ENCODE assay signal across 8 cellular contexts in genomic region chr1:44030606-44031050, GRCh38. TPM values are rescaled to one million over a fixed set of nuclear protein-coding genes. Genes with fewer than 3 reads are reported as not detected.
DNase-seq lines count a peak whose midpoint lies in the region; ATAC-seq and TF ChIP-seq lines count a peak whose summit lies in the region.

No MANE protein-coding gene starts in this region.

- peaks cover 36% of the 10 kb centered on the region for H3K4me1 Mint-ChIP-seq in Calu3 (ENCODE audit: low read depth, unreplicated experiment)
- peaks cover 18 to 28% (median 27%) of the 10 kb centered on the region in 3 donors for H3K4me1 Mint-ChIP-seq in T-cell
- H3K4me1 Mint-ChIP-seq in stimulated activated naive CD8-positive, alpha-beta T cell treated with anti-CD3 and anti-CD28 coated beads, Interleukin-15, Interleukin-2, amounts not matched to agents 100 ng/mL and 50 ng/mL, for 24 hours (ENCODE audit: low read depth): peaks cover 25% of the 10 kb centered on the region

- H2BK5ac ChIP-seq in mesenchymal stem cell (ENCODE audit: low read depth, low read length, poor library complexity, severe bottlenecking): peak overlapping the region; percentile 37

- no peaks in the 10 kb centered on the region for H3K9me3 ChIP-seq in effector memory CD4-positive, alpha-beta T cell (ENCODE audit: control insufficient read depth, low read length)
- H3K9me3 ChIP-seq in mesenchymal stem cell (ENCODE audit: control insufficient read depth, low read length): no peaks in the 10 kb centered on the region

- no TSS peak for BruUV-seq in Calu3 (replicated peaks; lab: Mats Ljungman, UMichigan)

- H3K4me2 ChIP-seq in mesenchymal stem cell (ENCODE audit: low read length, poor library complexity, severe bottlenecking): peak overlapping the region; percentile 94

- no peaks in the 10 kb centered on the region for H3K27me3 ChIP-seq in effector memory CD4-positive, alpha-beta T cell (replicated peaks; ENCODE audit: control insufficient read depth, insufficient read depth, low read length, poor library complexity, severe bottlenecking)
- H3K27me3 ChIP-seq in mesenchymal stem cell (ENCODE audit: control insufficient read depth in 1 of 2, insufficient read depth in 1 of 2, low read length in 2 of 2): no peaks in the 10 kb centered on the region

- peak overlapping the region in 1 of 2 experiments; percentile 86 for H3K14ac ChIP-seq in mesenchymal stem cell (ENCODE audit: low read length in 2 of 2)

- no peaks in the 10 kb centered on the region for H3K36me3 ChIP-seq in effector memory CD4-positive, alpha-beta T cell (ENCODE audit: control insufficient read depth, insufficient read depth, low read length)
- no peaks in the 10 kb centered on the region for H3K36me3 ChIP-seq in mesenchymal stem cell (ENCODE audit: control insufficient read depth in 1 of 2, insufficient read depth in 2 of 2, low read depth in 1 of 2, low read length in 2 of 2)

- peak overlapping the region; percentile 42 for H2BK120ac ChIP-seq in mesenchymal stem cell (ENCODE audit: low read depth, low read length)

- H3K27ac Mint-ChIP-seq in Calu3 (ENCODE audit: unreplicated experiment) (peak overlapping the region; percentile 94), T-cell (no peak overlapping the region)
- peak overlapping the region; percentile 79 for H3K27ac Mint-ChIP-seq in stimulated activated naive CD8-positive, alpha-beta T cell treated with anti-CD3 and anti-CD28 coated beads, Interleukin-15, Interleukin-2, amounts not matched to agents 100 ng/mL and 50 ng/mL, for 24 hours

- peak overlapping the region; percentile 82 to 87 for H3K18ac ChIP-seq in mesenchymal stem cell (ENCODE audit: low read depth in 1 of 2, low read length in 2 of 2)

- H2BK12ac ChIP-seq in mesenchymal stem cell (ENCODE audit: low read length in 2 of 2): peak overlapping the region; percentile 18 to 61

- peak overlapping the region; percentile 40 to 92 for H3K4ac ChIP-seq in mesenchymal stem cell (ENCODE audit: low read depth in 1 of 2, low read length in 2 of 2)

- POLR2A ChIA-PET in T-cell (lab: Charles Lee): interaction anchor here in 1 of 2 donors (0.6 kb wide), 1 partner anchor 217 kb away, joined by 4 read pairs; no protein-coding TSS in a partner anchor

- no peak overlapping the region for H2AK5ac ChIP-seq in mesenchymal stem cell (ENCODE audit: low read length, severe bottlenecking)

- 0% methylated on average over 43 of the region's 47 CpGs for WGBS in mesenchymal stem cell

- H3K23ac ChIP-seq in mesenchymal stem cell (ENCODE audit: low read length in 2 of 2): peak overlapping the region in 1 of 2 experiments; percentile 70

- CTCF ChIA-PET in Calu3 (lab: Charles Lee): interaction anchor here (1.1 to 1.5 kb wide), 3 partner anchors 10 to 20 kb away, joined by 3 to 6 read pairs (median 3); no protein-coding TSS in a partner anchor
- CTCF ChIA-PET in T-cell (lab: Charles Lee): interaction anchor here (0.6 to 1.2 kb wide), 3 partner anchors 85 to 380 kb away, joined by 3 to 6 read pairs (median 4); partner anchors contain the start of gene KDM4A (in 1 of the 2)

- peak overlapping the region; percentile 82 for H3K9ac ChIP-seq in mesenchymal stem cell (ENCODE audit: low read length)

- peak overlapping the region; percentile 85 for H3K27ac ChIP-seq in effector memory CD4-positive, alpha-beta T cell (ENCODE audit: insufficient read depth, low read length, poor library complexity, severe bottlenecking)
- H3K27ac ChIP-seq in mesenchymal stem cell (ENCODE audit: low read length, poor library complexity, severe bottlenecking): peak overlapping the region; percentile 73

- peaks cover 13% of the 10 kb centered on the region for H3K4me1 ChIP-seq in effector memory CD4-positive, alpha-beta T cell (ENCODE audit: control insufficient read depth, insufficient read depth, low read length, poor library complexity, severe bottlenecking)
- H3K4me1 ChIP-seq in mesenchymal stem cell (ENCODE audit: control insufficient read depth, insufficient read depth, low read depth, low read length): peaks cover 18% of the 10 kb centered on the region

- peak overlapping the region; percentile 52 for H4K91ac ChIP-seq in mesenchymal stem cell (ENCODE audit: low read length)

- intact Hi-C loops in Calu3 (cut with micrococcal nuclease; ENCODE audit: unreplicated experiment): loop anchor here (2.0 kb wide), 1 partner anchor 18 kb away; no protein-coding TSS in a partner anchor

- DNase-seq in Calu3 (peak; percentile 70), T-cell (peak in 9 of 34 experiments; percentile 4 to 51 (median 15)), mesenchymal stem cell (peak; percentile 73), NCI-H446 treated with DMSO at 0.1 percent for 48 hours (lab: John Stamatoyannopoulos, UW) (no peak)
- no peak for DNase-seq in effector memory CD4-positive, alpha-beta T cell

- no peaks in the 10 kb centered on the region for H3K79me1 ChIP-seq in mesenchymal stem cell (replicated peaks; ENCODE audit: low read length, poor library complexity, severe bottlenecking)

- H3K4me3 ChIP-seq in effector memory CD4-positive, alpha-beta T cell (ENCODE audit: insufficient read depth, low read depth, low read length, poor library complexity, severe bottlenecking): peak overlapping the region; percentile 84
- H3K4me3 ChIP-seq in mesenchymal stem cell (ENCODE audit: insufficient read depth in 1 of 2, low read depth in 1 of 2, low read length in 2 of 2): peak overlapping the region; percentile 81 to 82

- ATAC-seq in GM19328 (IDR thresholded peaks at IDR 0.05; ENCODE audit: unreplicated experiment) (peak; percentile 15), HG03460 (IDR thresholded peaks at IDR 0.05; ENCODE audit: unreplicated experiment) (peak; percentile 21), T-cell (replicated peaks in 1 of 4) (peak; percentile 14 to 39 (median 24))

- H2BK15ac ChIP-seq in mesenchymal stem cell (ENCODE audit: low read depth, poor library complexity, severe bottlenecking): no peak overlapping the region

- H3K27me3 Mint-ChIP-seq in Calu3 (ENCODE audit: unreplicated experiment): no peaks in the 10 kb centered on the region
- H3K27me3 Mint-ChIP-seq in T-cell: no peaks in the 10 kb centered on the region
- H3K27me3 Mint-ChIP-seq in stimulated activated naive CD8-positive, alpha-beta T cell treated with anti-CD3 and anti-CD28 coated beads, Interleukin-15, Interleukin-2, amounts not matched to agents 100 ng/mL and 50 ng/mL, for 24 hours: no peaks in the 10 kb centered on the region

- no peak for TF ChIP-seq CTCF in Calu3 (IDR thresholded peaks at IDR 0.05; ENCODE audit: unreplicated experiment)

- H3K4me3 Mint-ChIP-seq in Calu3 (ENCODE audit: low read depth, unreplicated experiment): peak overlapping the region; percentile 90
- H3K4me3 Mint-ChIP-seq in T-cell: peak overlapping the region; percentile 80 to 93 (median 84)
- peak overlapping the region; percentile 86 for H3K4me3 Mint-ChIP-seq in stimulated activated naive CD8-positive, alpha-beta T cell treated with anti-CD3 and anti-CD28 coated beads, Interleukin-15, Interleukin-2, amounts not matched to agents 100 ng/mL and 50 ng/mL, for 24 hours

- H3K9me3 Mint-ChIP-seq in Calu3 (ENCODE audit: low read depth, unreplicated experiment): no peaks in the 10 kb centered on the region
- H3K9me3 Mint-ChIP-seq in T-cell: no peaks in the 10 kb centered on the region
- H3K9me3 Mint-ChIP-seq in stimulated activated naive CD8-positive, alpha-beta T cell treated with anti-CD3 and anti-CD28 coated beads, Interleukin-15, Interleukin-2, amounts not matched to agents 100 ng/mL and 50 ng/mL, for 24 hours: no peaks in the 10 kb centered on the region

- H4K8ac ChIP-seq in mesenchymal stem cell (ENCODE audit: low read length): peak overlapping the region; percentile 66

- peak overlapping the region; percentile 63 for H2AFZ ChIP-seq in mesenchymal stem cell (ENCODE audit: low read depth, low read length)

- H3K36me3 Mint-ChIP-seq in Calu3 (ENCODE audit: insufficient read depth, unreplicated experiment): peaks cover 39% of the 10 kb centered on the region
- H3K36me3 Mint-ChIP-seq in T-cell: no peaks in the 10 kb centered on the region
- H3K36me3 Mint-ChIP-seq in stimulated activated naive CD8-positive, alpha-beta T cell treated with anti-CD3 and anti-CD28 coated beads, Interleukin-15, Interleukin-2, amounts not matched to agents 100 ng/mL and 50 ng/mL, for 24 hours (ENCODE audit: low read depth): no peaks in the 10 kb centered on the region

RNA-seq across cellular contexts. Expression of gene SLC6A9, which starts 0.6 kb away (rescaled TPM):
- 18.2 and 19.5 TPM in 2 replicates for total RNA-seq in Calu3 (2022)
- total RNA-seq in T-cell: 1 to 10 TPM in 4 of 5 donors, not detected in 1; 1.4 to 8.2 (median 6.3) TPM
- 18.3 TPM for polyA plus RNA-seq in mesenchymal stem cell (2013, experiment 1 of 2)
- polyA plus RNA-seq in mesenchymal stem cell (2013, experiment 2 of 2): 17.6 TPM

RNA-seq across cellular contexts. Expression of gene CCDC24, which starts 39.2 kb away (rescaled TPM):
- total RNA-seq in Calu3 (2022) (19.7 and 20.2 TPM in 2 replicates), T-cell (1 to 10 TPM in 3 of 5 donors, under 1 TPM in 2; 0.50 to 4.3 (median 1.7) TPM)
- 2.9 TPM for polyA plus RNA-seq in mesenchymal stem cell (2013, experiment 1 of 2)
- 3.2 TPM for polyA plus RNA-seq in mesenchymal stem cell (2013, experiment 2 of 2)

RNA-seq across cellular contexts. Expression of gene B4GALT2, which starts 51.6 kb away (rescaled TPM):
- total RNA-seq in Calu3 (2022) (47.1 and 50.9 TPM in 2 replicates), T-cell (1 to 10 TPM; 1.2 to 5.3 (median 3.1) TPM)
- 37.4 TPM for polyA plus RNA-seq in mesenchymal stem cell (2013, experiment 1 of 2)
- polyA plus RNA-seq in mesenchymal stem cell (2013, experiment 2 of 2): 35.8 TPM

RNA-seq across cellular contexts. Expression of gene ATP6V0B, which starts 55.9 kb away (rescaled TPM):
- total RNA-seq in Calu3 (2022) (141 and 155 TPM in 2 replicates), T-cell (10 to 100 TPM; 57.5 to 88.6 (median 69.5) TPM)
- polyA plus RNA-seq in mesenchymal stem cell (2013, experiment 1 of 2): 60.5 TPM
- 64.4 TPM for polyA plus RNA-seq in mesenchymal stem cell (2013, experiment 2 of 2)

Comparison
In these comparisons a context has a peak if more than half of its experiments do, and no peak if none do; other contexts are left out.
1. DNase-seq: peak in Calu3 (single experiment) and mesenchymal stem cell (single experiment); none in effector memory CD4-positive, alpha-beta T cell (0 of 3) and NCI-H446 treated with DMSO at 0.1 percent for 48 hours (single experiment).
2. H3K27ac Mint-ChIP-seq: peak in Calu3 (single experiment) and stimulated activated naive CD8-positive, alpha-beta T cell treated with anti-CD3 and anti-CD28 coated beads, Interleukin-15, Interleukin-2, amounts not matched to agents 100 ng/mL and 50 ng/mL, for 24 hours (single experiment); none in T-cell (0 of 2).
3. Peak in every context shown above with its lines, with median percentiles within 50 percentile points of each other: H3K4me3 Mint-ChIP-seq and ATAC-seq.